ENCODE assay signal across 8 cellular contexts in the genomic region with DNA sequence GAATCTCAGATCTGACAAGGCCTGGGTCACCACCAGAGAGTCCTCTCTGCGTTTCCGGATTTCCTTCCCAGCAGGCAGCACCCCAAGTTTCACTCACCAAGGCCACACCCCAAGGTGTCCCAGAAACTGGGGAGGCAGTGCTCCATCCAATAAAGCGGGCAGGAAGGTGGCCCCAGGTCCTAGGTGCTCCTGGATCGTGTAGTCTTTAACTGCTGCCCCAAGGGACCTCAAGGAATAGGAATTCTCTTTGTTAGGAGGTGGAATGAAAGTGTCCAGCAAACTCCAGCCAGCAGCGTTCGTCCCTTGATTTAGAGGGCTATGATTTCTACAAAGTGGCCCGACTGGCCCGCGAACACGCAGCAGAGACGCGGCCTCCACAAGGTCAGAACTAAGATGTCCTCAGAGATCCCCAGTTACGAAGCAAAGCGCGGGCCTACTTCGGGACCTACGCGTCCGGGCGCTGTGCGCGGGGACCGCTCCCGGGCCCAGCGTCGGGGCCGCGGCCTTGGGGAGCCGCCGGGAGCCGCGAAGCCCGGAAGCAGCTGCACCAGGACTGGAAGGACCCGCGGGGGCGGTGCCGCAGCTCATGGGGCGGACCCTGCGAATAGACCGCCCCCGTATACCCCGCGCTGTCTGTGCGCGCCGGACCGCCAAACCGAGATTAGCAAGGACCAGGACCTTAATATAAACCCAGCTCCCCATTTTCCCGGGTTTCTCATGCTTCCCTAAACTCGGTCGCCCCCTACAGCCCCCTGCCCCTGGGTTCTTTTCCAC. TPM values are rescaled to one million over a fixed set of nuclear protein-coding genes. Genes with fewer than 3 reads are reported as not detected.
DNase-seq lines count a peak whose midpoint lies in the region; FAIRE-seq and TF ChIP-seq lines count a peak whose summit lies in the region.

A gene with protein sequence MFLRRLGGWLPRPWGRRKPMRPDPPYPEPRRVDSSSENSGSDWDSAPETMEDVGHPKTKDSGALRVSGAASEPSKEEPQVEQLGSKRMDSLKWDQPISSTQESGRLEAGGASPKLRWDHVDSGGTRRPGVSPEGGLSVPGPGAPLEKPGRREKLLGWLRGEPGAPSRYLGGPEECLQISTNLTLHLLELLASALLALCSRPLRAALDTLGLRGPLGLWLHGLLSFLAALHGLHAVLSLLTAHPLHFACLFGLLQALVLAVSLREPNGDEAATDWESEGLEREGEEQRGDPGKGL (minus strand): TSS at position 555 of the 774 bp plus-strand sequence. CDS start 831 bp downstream, outside the sequence.

- DNase-seq in DMS53 (lab: John Stamatoyannopoulos, UW) (peak; percentile 94), HAP-1 (ENCODE audit: low spot score in 2 of 2) (peak; percentile 78 to 90), NCI-H1930 (lab: John Stamatoyannopoulos, UW) (peak; percentile 52 to 72), T-helper 9 cell (peak; percentile 67), astrocyte (ENCODE audit: low read depth) (peak; percentile 59), hepatic stellate cell (ENCODE audit: low spot score) (peak; percentile 90), renal cortical epithelial cell (ENCODE audit: low read depth) (peak; percentile 62), GM19240 (ENCODE audit: insufficient read length, low spot score) (no peak)

- FAIRE-seq in astrocyte (lab: Jason Lieb, UNC) = no peak

- peak within 1 kb of the TSS; percentile 90 for H3K4me3 Mint-ChIP-seq in astrocyte (ENCODE audit: unreplicated experiment)

- peaks cover 32% of the 10 kb centered on the region for H4K20me1 ChIP-seq in astrocyte (ENCODE audit: insufficient read depth, low read length)

- peak within 1 kb of the TSS; percentile 85 for H3K9ac ChIP-seq in astrocyte (ENCODE audit: low read length)

- peaks cover 24% of the 10 kb centered on the region for H3K36me3 Mint-ChIP-seq in astrocyte (ENCODE audit: low read depth, unreplicated experiment)

- no peak for TF ChIP-seq CTCF in astrocyte (IDR thresholded peaks at IDR 0.05; ENCODE audit: insufficient read depth, low read depth, low read length)

- peak within 1 kb of the TSS; percentile 51 for H2AFZ ChIP-seq in astrocyte (ENCODE audit: low read depth, low read length)

- peak within 1 kb of the TSS; percentile 99 for H3K4me2 ChIP-seq in astrocyte (ENCODE audit: low read length)

- H3K4me1 ChIP-seq in HAP-1 = peaks cover 20% of the 10 kb centered on the region
- peaks cover 43% of the 10 kb centered on the region for H3K4me1 ChIP-seq in astrocyte (ENCODE audit: insufficient read depth, low read length)

- H3K36me3 ChIP-seq in HAP-1 (replicated peaks) (peaks cover 41% of the 10 kb centered on the region), astrocyte (ENCODE audit: insufficient read depth, low read length) (peaks cover 5% of the 10 kb centered on the region)

- peaks cover 31% of the 10 kb centered on the region for H3K4me1 Mint-ChIP-seq in astrocyte (ENCODE audit: low read depth, unreplicated experiment)

- H3K79me2 ChIP-seq in astrocyte (ENCODE audit: insufficient read depth, low read length) = peaks cover 85% of the 10 kb centered on the region

- H3K27me3 ChIP-seq in HAP-1 (ENCODE audit: low read depth) = no peaks in the 10 kb centered on the region
- H3K27me3 ChIP-seq in astrocyte (ENCODE audit: insufficient read depth, low read length) = no peaks in the 10 kb centered on the region

- peak within 1 kb of the TSS; percentile 58 for H3K27ac ChIP-seq in astrocyte (ENCODE audit: low read depth, low read length)

- H3K4me3 ChIP-seq in HAP-1 (peak within 1 kb of the TSS; percentile 56), astrocyte (ENCODE audit: insufficient read depth, low read depth, low read length) (peak within 1 kb of the TSS; percentile 82)

- H3K9me3 Mint-ChIP-seq in astrocyte (ENCODE audit: unreplicated experiment) = no peaks in the 10 kb centered on the region

- H3K9me3 ChIP-seq in HAP-1 = no peaks in the 10 kb centered on the region
- no peaks in the 10 kb centered on the region for H3K9me3 ChIP-seq in astrocyte (ENCODE audit: insufficient read depth, low read depth, low read length)

- no peaks in the 10 kb centered on the region for H3K27me3 Mint-ChIP-seq in astrocyte (ENCODE audit: low read depth, unreplicated experiment)

- in situ Hi-C loops in HAP-1 (cut with MboI; ENCODE audit: low sequenced_read_pairs) = loop anchor here (10.0 kb wide), 1 partner anchor 304 kb away; no protein-coding TSS in a partner anchor

- peak within 1 kb of the TSS; percentile 79 for H3K27ac Mint-ChIP-seq in astrocyte (ENCODE audit: unreplicated experiment)

RNA-seq across cellular contexts. Expression of the gene that starts here (rescaled TPM):
- 14.7 and 15.5 TPM in 2 replicates for total RNA-seq in astrocyte
- total RNA-seq in renal cortical epithelial cell = 28.6 and 32.0 TPM in 2 replicates
